In the genomic region with DNA sequence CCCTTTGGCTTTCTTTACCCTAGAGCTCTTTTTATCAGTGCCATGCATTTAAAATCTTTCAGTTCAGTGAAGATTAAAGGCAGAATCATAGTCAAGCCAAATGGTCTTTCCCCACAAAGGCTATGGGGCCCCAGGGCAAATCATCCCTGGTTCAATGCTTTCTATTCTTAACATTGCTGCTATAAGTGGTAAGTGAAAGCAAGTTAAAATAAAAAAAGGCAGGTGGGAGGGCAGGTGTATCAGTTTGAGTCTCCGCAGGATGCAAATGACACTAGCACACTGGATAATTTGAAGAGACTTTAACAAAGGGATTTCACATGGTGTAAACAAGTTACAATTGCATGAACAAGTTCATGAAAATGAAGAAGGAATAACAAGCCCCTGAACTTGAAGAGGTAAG, we compare ENCODE assay signal across 1 cellular context.
TF ChIP-seq lines count a peak whose summit lies in the region.

No MANE protein-coding gene starts in this region.

TF ChIP-seq in HepG2, 621 proteins besides CTCF, POLR2A, EP300 and RAD21:
- TF ChIP-seq KDM2A (CRISPR knock-in tag; IDR thresholded peaks at IDR 0.05; ENCODE audit: borderline replicate concordance, low read depth) (no peak), ZNF503 (CRISPR knock-in tag; IDR thresholded peaks at IDR 0.05) (no peak), ZNF557 (CRISPR knock-in tag; IDR thresholded peaks at IDR 0.05) (no peak), SMC3 (IDR thresholded peaks at IDR 0.05; ENCODE audit: low read length) (no peak), ARNTL (CRISPR knock-in tag; IDR thresholded peaks at IDR 0.05) (no peak), ZNF235 (CRISPR knock-in tag; IDR thresholded peaks at IDR 0.05; ENCODE audit: borderline replicate concordance) (no peak), ZNF256 (CRISPR knock-in tag; conservative IDR thresholded peaks at IDR 0.05) (no peak), HNRNPK (IDR thresholded peaks at IDR 0.05; ENCODE audit: low read depth, low read length, poor library complexity, severe bottlenecking) (no peak), ZNF7 (CRISPR knock-in tag; IDR thresholded peaks at IDR 0.05) (no peak), CAMTA2 (CRISPR knock-in tag; IDR thresholded peaks at IDR 0.05; ENCODE audit: borderline replicate concordance) (no peak), HNF4G (IDR thresholded peaks at IDR 0.05; ENCODE audit: borderline replicate concordance, low read depth, low read length) (no peak), HNF4G (CRISPR knock-in tag; IDR thresholded peaks at IDR 0.05; ENCODE audit: borderline replicate concordance, low read depth) (no peak), ATF6 (CRISPR knock-in tag; conservative IDR thresholded peaks at IDR 0.05) (no peak), ZZZ3 (CRISPR knock-in tag; IDR thresholded peaks at IDR 0.05; ENCODE audit: borderline replicate concordance) (no peak), RARG (CRISPR knock-in tag; IDR thresholded peaks at IDR 0.05; ENCODE audit: low read depth) (no peak)
- TF ChIP-seq, protein P1, sequence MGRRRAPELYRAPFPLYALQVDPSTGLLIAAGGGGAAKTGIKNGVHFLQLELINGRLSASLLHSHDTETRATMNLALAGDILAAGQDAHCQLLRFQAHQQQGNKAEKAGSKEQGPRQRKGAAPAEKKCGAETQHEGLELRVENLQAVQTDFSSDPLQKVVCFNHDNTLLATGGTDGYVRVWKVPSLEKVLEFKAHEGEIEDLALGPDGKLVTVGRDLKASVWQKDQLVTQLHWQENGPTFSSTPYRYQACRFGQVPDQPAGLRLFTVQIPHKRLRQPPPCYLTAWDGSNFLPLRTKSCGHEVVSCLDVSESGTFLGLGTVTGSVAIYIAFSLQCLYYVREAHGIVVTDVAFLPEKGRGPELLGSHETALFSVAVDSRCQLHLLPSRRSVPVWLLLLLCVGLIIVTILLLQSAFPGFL (CRISPR knock-in tag; IDR thresholded peaks at IDR 0.05) = no peak
- TF ChIP-seq, protein P2, sequence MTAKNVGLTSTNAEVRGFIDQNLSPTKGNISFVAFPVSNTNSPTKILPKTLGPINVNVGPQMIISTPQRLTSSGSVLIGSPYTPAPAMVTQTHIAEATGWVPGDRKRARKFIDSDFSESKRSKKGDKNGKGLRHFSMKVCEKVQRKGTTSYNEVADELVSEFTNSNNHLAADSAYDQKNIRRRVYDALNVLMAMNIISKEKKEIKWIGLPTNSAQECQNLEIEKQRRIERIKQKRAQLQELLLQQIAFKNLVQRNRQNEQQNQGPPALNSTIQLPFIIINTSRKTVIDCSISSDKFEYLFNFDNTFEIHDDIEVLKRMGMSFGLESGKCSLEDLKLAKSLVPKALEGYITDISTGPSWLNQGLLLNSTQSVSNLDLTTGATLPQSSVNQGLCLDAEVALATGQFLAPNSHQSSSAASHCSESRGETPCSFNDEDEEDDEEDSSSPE (CRISPR knock-in tag; IDR thresholded peaks at IDR 0.05) = no peak
- TF ChIP-seq, protein P3, sequence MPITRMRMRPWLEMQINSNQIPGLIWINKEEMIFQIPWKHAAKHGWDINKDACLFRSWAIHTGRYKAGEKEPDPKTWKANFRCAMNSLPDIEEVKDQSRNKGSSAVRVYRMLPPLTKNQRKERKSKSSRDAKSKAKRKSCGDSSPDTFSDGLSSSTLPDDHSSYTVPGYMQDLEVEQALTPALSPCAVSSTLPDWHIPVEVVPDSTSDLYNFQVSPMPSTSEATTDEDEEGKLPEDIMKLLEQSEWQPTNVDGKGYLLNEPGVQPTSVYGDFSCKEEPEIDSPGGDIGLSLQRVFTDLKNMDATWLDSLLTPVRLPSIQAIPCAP (CRISPR knock-in tag; IDR thresholded peaks at IDR 0.05; ENCODE audit: low read depth) = no peak
